Comparison of ENCODE assay signal across 15 cellular contexts in the genomic region with DNA sequence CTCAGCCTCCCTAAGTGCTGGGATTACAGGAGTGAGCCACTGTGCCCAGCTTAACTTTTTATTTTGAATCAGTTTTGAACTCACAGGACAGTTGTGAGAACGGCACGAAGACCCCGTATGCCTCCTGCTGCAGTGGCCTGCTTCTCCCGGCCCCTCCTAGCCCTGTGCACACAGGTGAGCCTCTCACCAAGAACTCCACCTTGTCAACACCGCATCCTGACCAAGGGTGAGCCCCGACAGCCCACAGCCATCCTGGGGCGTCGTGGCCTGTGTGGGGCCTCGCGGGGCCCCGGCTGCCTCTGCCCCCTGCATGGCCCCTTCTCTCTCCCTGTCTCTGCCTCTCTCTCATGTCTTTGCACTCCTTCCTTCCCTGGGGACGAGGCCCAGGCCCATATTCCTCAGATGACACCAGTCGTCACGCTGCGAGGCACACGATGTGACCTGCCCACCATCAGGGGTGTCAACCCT. TPM values are rescaled to one million over a fixed set of nuclear protein-coding genes. Genes with fewer than 3 reads are reported as not detected.
DNase-seq lines count a peak whose midpoint lies in the region; ATAC-seq, FAIRE-seq and TF ChIP-seq lines count a peak whose summit lies in the region.
"Had no signal": no experiment of that assay in that cellular context is flagged by ENCODE, and none has a peak within 500 bp of the region (broad histone marks: within the 10 kb centered on the region; RNA-seq: fewer than 3 reads in every experiment).

No MANE protein-coding gene starts in this region.

- H3K9me3 ChIP-seq in CD8-positive, alpha-beta memory T cell (ENCODE audit: low read length), result no peaks in the 10 kb centered on the region
- H3K9me3 ChIP-seq in KOPT-K1 (ENCODE audit: insufficient read depth, low read length, poor library complexity, severe bottlenecking) (no peaks in the 10 kb centered on the region), kidney (ENCODE audit: control insufficient read depth in 1 of 2, low read length in 2 of 2) (no peaks in the 10 kb centered on the region), stomach (no peaks in the 10 kb centered on the region)
- H3K9me3 ChIP-seq: BE2C had no signal

- ATAC-seq in GM18498 (IDR thresholded peaks at IDR 0.05; ENCODE audit: unreplicated experiment), result no peak
- no peak for ATAC-seq in HG02970 (IDR thresholded peaks at IDR 0.05; ENCODE audit: low FRiP score, unreplicated experiment)

- peaks cover 0 to 3% (median 3%) of the 10 kb centered on the region in 3 donors for H3K4me1 Mint-ChIP-seq in CD8-positive, alpha-beta memory T cell

- H3K27ac ChIP-seq in CD8-positive, alpha-beta memory T cell (ENCODE audit: low read depth, low read length), result peak overlapping the region; percentile 52
- H3K27ac ChIP-seq in KOPT-K1 (ENCODE audit: low read depth, low read length, poor library complexity, severe bottlenecking) (peak overlapping the region; percentile 9), kidney (ENCODE audit: low read depth in 2 of 2, low read length in 2 of 2) (no peak overlapping the region), stomach (no peak overlapping the region)

- POLR2A ChIA-PET in CD8-positive, alpha-beta memory T cell (lab: Charles Lee), result no interaction called here

- no peaks in the 10 kb centered on the region for H3K27me3 ChIP-seq in CD8-positive, alpha-beta memory T cell (ENCODE audit: insufficient read depth, low read length, poor library complexity, severe bottlenecking)
- no peaks in the 10 kb centered on the region for H3K27me3 ChIP-seq in stomach
- H3K27me3 ChIP-seq: BE2C had no signal

- TF ChIP-seq POLR2A in stomach (IDR thresholded peaks at IDR 0.05), result no peak

- 89 to 92% (median 90%) methylated on average over 16 of the region's 16 CpGs for WGBS in stomach, 5 donors

- no peaks in the 10 kb centered on the region for H3K36me3 ChIP-seq in CD8-positive, alpha-beta memory T cell (ENCODE audit: insufficient read depth, low read length)
- peaks cover 52% of the 10 kb centered on the region for H3K36me3 ChIP-seq in KOPT-K1 (ENCODE audit: insufficient read depth, low read length)
- no peaks in the 10 kb centered on the region for H3K36me3 ChIP-seq in kidney (ENCODE audit: control insufficient read depth in 1 of 2, insufficient read depth in 2 of 2, low read length in 2 of 2)
- H3K36me3 ChIP-seq in stomach, result peaks cover 0 to 31% (median 14%) of the 10 kb centered on the region in 4 donors
- H3K36me3 ChIP-seq: BE2C had no signal

- H3K4me3 Mint-ChIP-seq in CD8-positive, alpha-beta memory T cell, result no peak overlapping the region

- TF ChIP-seq EP300 in stomach (IDR thresholded peaks at IDR 0.05), result no peak

- peaks cover 4 to 28% (median 5%) of the 10 kb centered on the region in 3 donors for H3K36me3 Mint-ChIP-seq in CD8-positive, alpha-beta memory T cell

- no peak overlapping the region for H3K9ac ChIP-seq in kidney (ENCODE audit: low read length in 2 of 2)

- TF ChIP-seq CTCF in kidney (IDR thresholded peaks at IDR 0.05; ENCODE audit: borderline replicate concordance, extremely low read depth, insufficient read depth) (no peak), stomach (IDR thresholded peaks at IDR 0.05) (no peak)

- H3K27me3 Mint-ChIP-seq in CD8-positive, alpha-beta memory T cell, result peaks cover 0 to 3% of the 10 kb centered on the region in 2 donors

- CTCF ChIA-PET in CD8-positive, alpha-beta memory T cell (lab: Charles Lee), result no interaction called here

- H3K4me3 ChIP-seq in CD8-positive, alpha-beta memory T cell (ENCODE audit: low read length), result no peak overlapping the region
- H3K4me3 ChIP-seq in kidney (ENCODE audit: low read length in 2 of 2) (no peak overlapping the region), stomach (no peak overlapping the region)

- DNase-seq in CD8-positive, alpha-beta memory T cell, result no peak
- DNase-seq in kidney (peak; percentile 58), stomach (peak; percentile 16), HuH-7 (ENCODE audit: low spot score) (no peak)
- DNase-seq: BE2C; DMS 273 treated with DMSO at 0.1 percent for 48 hours; GOT3; Kasumi-1; NCI-H1417; NCI-H2029; NCI-H524 treated with DMSO at 0.1 percent for 48 hours; NK-92 treated with Interleukin-12 subunit alpha and Interleukin-12 subunit beta, amount 100 ng/mL, for 24 hours had no signal

- no peaks in the 10 kb centered on the region for H3K9me3 Mint-ChIP-seq in CD8-positive, alpha-beta memory T cell

- no peaks in the 10 kb centered on the region for H3K4me1 ChIP-seq in CD8-positive, alpha-beta memory T cell (ENCODE audit: insufficient read depth, low read length)
- H3K4me1 ChIP-seq in kidney (ENCODE audit: control insufficient read depth in 1 of 2, insufficient read depth in 1 of 2, low read depth in 1 of 2, low read length in 2 of 2) (no peaks in the 10 kb centered on the region), stomach (no peaks in the 10 kb centered on the region)

- intact Hi-C loops in kidney (cut with DNase I) (no loop called here), stomach (cut with DNase I; ENCODE audit: low total_unique reads) (no loop called here)

- H3K27ac Mint-ChIP-seq in CD8-positive, alpha-beta memory T cell, result peak overlapping the region in 1 of 8 donors; percentile 70

- no peak for FAIRE-seq in kidney (lab: Jason Lieb, UNC)

RNA-seq across cellular contexts. Expression of gene GNB1L, which starts 38.8 kb away (rescaled TPM):
- total RNA-seq in CD8-positive, alpha-beta memory T cell, result 10 to 100 TPM; 16.6 to 17.9 TPM
- 14.2 TPM for polyA plus RNA-seq in CD8-positive, alpha-beta memory T cell
- total RNA-seq in kidney (4.4 TPM), stomach (1 to 10 TPM in 2 of 5 donors, under 1 TPM in 2, not detected in 1; 0.29 to 4.1 (median 1.7) TPM)
- polyA plus RNA-seq in kidney (ENCODE audit: insufficient read depth, low read depth, low replicate concordance) (4.0 TPM), stomach (1 to 10 TPM; 1.8 to 6.8 (median 3.2) TPM)

RNA-seq across cellular contexts. Expression of gene RTL10, which starts 38.8 kb away (rescaled TPM):
- total RNA-seq in CD8-positive, alpha-beta memory T cell, result 10 to 100 TPM; 18.1 to 23.2 TPM
- 10.8 TPM for polyA plus RNA-seq in CD8-positive, alpha-beta memory T cell
- total RNA-seq in kidney, result 16.7 TPM
- polyA plus RNA-seq in kidney (ENCODE audit: insufficient read depth, low read depth, low replicate concordance), result 8.8 TPM
- 10 to 100 TPM in 2 of 5 donors, 1 to 10 TPM in 3; 1.7 to 28.1 (median 8.7) TPM for total RNA-seq in stomach
- 10 to 100 TPM in 1 of 3 donors, 1 to 10 TPM in 2; 5.2 to 12.1 (median 5.8) TPM for polyA plus RNA-seq in stomach

RNA-seq across cellular contexts. Expression of gene TBX1, which starts 55.3 kb away (rescaled TPM):
- total RNA-seq in CD8-positive, alpha-beta memory T cell, result not detected
- polyA plus RNA-seq in CD8-positive, alpha-beta memory T cell, result not detected
- total RNA-seq in kidney (5.5 TPM), stomach (under 1 TPM in 2 of 5 donors, not detected in 3; 0.43 to 0.73 TPM)
- polyA plus RNA-seq in kidney (ENCODE audit: insufficient read depth, low read depth, low replicate concordance) (0.45 TPM), stomach (1 to 10 TPM in 1 of 3 donors, under 1 TPM in 1, not detected in 1; 0.62 to 1.1 TPM)

Comparison
In these comparisons a context has a peak if more than half of its experiments do, and no peak if none do; other contexts are left out.
1. DNase-seq: peak in kidney (single experiment) and stomach (single experiment); none in CD8-positive, alpha-beta memory T cell (0 of 5) and HuH-7 (single experiment).
2. H3K27ac ChIP-seq: peak in CD8-positive, alpha-beta memory T cell (single experiment) and KOPT-K1 (single experiment); none in kidney (0 of 2) and stomach (0 of 5).